In the genomic region with DNA sequence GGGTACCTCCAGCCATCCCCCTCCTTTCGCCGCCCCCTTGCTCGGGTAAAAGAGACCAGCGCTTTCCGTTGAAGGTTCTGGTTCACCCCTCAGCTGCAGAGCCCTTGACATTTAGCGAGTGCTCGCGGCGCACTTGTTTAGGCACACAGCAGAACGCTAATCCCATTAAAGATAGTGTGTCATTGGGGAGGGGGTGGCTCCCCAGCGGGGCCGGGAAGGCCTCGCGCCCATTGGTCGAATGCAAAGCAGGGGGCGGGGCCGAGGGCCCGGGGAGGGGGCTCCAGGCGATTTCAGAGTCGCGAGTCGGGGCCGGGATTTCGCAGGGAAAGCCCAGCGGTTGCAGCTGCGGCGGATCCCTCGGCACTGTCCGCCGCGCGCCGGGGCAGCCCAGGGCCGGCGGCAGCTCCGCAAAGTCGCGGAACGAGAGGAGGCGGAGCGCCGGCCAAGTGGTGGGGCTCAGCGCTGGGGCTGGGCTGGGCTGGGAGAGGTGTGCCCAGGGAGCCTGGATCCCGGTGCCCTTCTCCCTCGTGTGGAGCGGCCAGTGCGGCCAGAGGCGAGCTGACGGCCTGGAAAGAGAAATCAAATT, we compare ENCODE assay signal across 8 cellular contexts.
DNase-seq lines count a peak whose midpoint lies in the region; ATAC-seq and TF ChIP-seq lines count a peak whose summit lies in the region.

No MANE protein-coding gene starts in this region.

- DNase-seq in EH (ENCODE audit: low read depth) (peak; percentile 57), NCI-H69 (lab: John Stamatoyannopoulos, UW) (peak; percentile 92), lung microvascular endothelial cell (ENCODE audit: low read depth in 2 of 2) (peak; percentile 61 to 68), transverse colon (peak; percentile 16)
- no peak for DNase-seq in activated CD4-positive, alpha-beta T cell treated with anti-CD3 and anti-CD28 coated beads for 4 hours

- no peak overlapping the region for H3K9ac ChIP-seq in duodenal mucosa (ENCODE audit: low read depth in 1 of 2, low read length in 2 of 2)

- H3K9me3 ChIP-seq in duodenal mucosa (ENCODE audit: control insufficient read depth in 1 of 2, low read length in 2 of 2): no peaks in the 10 kb centered on the region
- H3K9me3 ChIP-seq in transverse colon: no peaks in the 10 kb centered on the region

- peaks cover 10% of the 10 kb centered on the region in 2 donors for H3K4me1 ChIP-seq in duodenal mucosa (ENCODE audit: control insufficient read depth in 1 of 2, insufficient read depth in 2 of 2, low read length in 2 of 2)
- peaks cover 4 to 24% (median 19%) of the 10 kb centered on the region in 4 donors for H3K4me1 ChIP-seq in transverse colon

- no peak for TF ChIP-seq POLR2A in transverse colon (IDR thresholded peaks at IDR 0.05)
- no peak for TF ChIP-seq POLR2A in GM18505 (IDR thresholded peaks at IDR 0.05; ENCODE audit: borderline replicate concordance, extremely low read depth, insufficient read depth, insufficient read length)

- TF ChIP-seq EP300 in transverse colon (IDR thresholded peaks at IDR 0.05; ENCODE audit: low read depth): no peak

- H3K4me3 ChIP-seq in duodenal mucosa (ENCODE audit: low read depth in 1 of 2, low read length in 2 of 2) (peak overlapping the region; percentile 64 to 68), transverse colon (peak overlapping the region; percentile 9 to 53 (median 32))

- no peak for TF ChIP-seq CTCF in transverse colon (IDR thresholded peaks at IDR 0.05)

- H3K27ac ChIP-seq in duodenal mucosa (ENCODE audit: low read depth, low read length) (no peak overlapping the region), transverse colon (no peak overlapping the region)

- H3K36me3 ChIP-seq in duodenal mucosa (ENCODE audit: control insufficient read depth in 1 of 2, insufficient read depth in 2 of 2, low read length in 2 of 2) (no peaks in the 10 kb centered on the region), transverse colon (no peaks in the 10 kb centered on the region)

- no peak for ATAC-seq in GM18861 (IDR thresholded peaks at IDR 0.05; ENCODE audit: unreplicated experiment)
- ATAC-seq in GM18505 (IDR thresholded peaks at IDR 0.05; ENCODE audit: unreplicated experiment): no peak

- intact Hi-C loops in transverse colon (cut with DNase I; ENCODE audit: low total_unique reads): no loop called here

- in situ Hi-C loops in transverse colon (cut with MboI; ENCODE audit: low pct_ligation_motif_present in 1 of 4, low pct_unique_long_range_greater_than_20kb in 1 of 4, low sequenced_read_pairs in 3 of 4): no loop called here

- H3K27me3 ChIP-seq in duodenal mucosa (ENCODE audit: control insufficient read depth in 1 of 2, insufficient read depth in 2 of 2, low read length in 2 of 2) (peaks cover 8 to 17% of the 10 kb centered on the region in 2 donors), transverse colon (peaks cover 45% of the 10 kb centered on the region)

- WGBS in transverse colon (ENCODE audit: low coverage in 1 of 2), 2 donors: 4% methylated on average over 36 of the region's 49 CpGs; no CpG with 5 or more reads in 1 of the 2 donors

Comparison
In these comparisons a context has a peak if more than half of its experiments do, and no peak if none do; other contexts are left out.
1. DNase-seq: peak in EH (single experiment), NCI-H69 (single experiment), lung microvascular endothelial cell (2 of 2) and transverse colon (single experiment); none in activated CD4-positive, alpha-beta T cell treated with anti-CD3 and anti-CD28 coated beads for 4 hours (0 of 2).